In the genomic region with DNA sequence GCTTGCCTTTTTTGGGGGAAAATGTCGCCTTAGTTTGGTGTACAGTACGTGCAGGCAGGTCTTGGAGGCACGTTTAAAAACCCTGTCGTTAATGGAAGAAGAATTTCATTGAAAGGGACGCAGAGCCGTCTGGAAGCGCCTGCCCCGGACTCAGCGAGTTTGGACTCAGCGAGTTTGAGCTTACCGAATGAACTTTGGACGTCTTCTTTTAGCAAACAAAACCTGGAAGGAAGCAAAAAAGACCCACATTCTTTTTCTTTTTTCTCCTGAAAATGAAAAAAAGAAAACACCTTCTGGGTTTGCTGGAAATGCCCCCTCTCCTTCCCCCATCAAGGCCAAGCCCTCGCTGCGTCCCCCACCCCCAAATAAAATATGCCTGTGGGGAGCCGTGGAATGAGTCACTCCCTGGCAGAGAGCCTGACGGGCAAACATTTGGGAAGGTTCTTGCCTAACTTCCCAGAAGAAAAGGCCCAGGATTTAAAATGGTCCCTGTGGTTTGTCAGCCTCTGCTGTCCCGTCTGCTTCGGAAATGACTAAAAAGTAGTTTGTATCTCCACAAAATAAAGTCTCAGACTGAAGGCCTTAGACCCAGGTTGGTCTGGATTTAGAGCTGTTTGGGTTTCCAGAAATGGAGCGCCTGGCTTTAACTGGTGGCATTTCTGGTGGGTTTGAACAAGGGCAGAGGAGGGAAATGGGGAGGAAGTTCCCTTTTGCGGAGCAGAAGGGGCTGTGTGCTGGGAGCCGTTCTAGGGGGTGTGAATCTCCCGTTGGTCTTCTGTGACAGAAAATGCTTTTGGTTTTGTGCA, we compare ENCODE assay signal across 1 cellular context.
TF ChIP-seq lines count a peak whose summit lies in the region.

No MANE protein-coding gene starts in this region.

TF ChIP-seq in HepG2, 621 proteins besides CTCF, POLR2A, EP300 and RAD21 (continued from another document and continues in another):
- TF ChIP-seq, protein P1, sequence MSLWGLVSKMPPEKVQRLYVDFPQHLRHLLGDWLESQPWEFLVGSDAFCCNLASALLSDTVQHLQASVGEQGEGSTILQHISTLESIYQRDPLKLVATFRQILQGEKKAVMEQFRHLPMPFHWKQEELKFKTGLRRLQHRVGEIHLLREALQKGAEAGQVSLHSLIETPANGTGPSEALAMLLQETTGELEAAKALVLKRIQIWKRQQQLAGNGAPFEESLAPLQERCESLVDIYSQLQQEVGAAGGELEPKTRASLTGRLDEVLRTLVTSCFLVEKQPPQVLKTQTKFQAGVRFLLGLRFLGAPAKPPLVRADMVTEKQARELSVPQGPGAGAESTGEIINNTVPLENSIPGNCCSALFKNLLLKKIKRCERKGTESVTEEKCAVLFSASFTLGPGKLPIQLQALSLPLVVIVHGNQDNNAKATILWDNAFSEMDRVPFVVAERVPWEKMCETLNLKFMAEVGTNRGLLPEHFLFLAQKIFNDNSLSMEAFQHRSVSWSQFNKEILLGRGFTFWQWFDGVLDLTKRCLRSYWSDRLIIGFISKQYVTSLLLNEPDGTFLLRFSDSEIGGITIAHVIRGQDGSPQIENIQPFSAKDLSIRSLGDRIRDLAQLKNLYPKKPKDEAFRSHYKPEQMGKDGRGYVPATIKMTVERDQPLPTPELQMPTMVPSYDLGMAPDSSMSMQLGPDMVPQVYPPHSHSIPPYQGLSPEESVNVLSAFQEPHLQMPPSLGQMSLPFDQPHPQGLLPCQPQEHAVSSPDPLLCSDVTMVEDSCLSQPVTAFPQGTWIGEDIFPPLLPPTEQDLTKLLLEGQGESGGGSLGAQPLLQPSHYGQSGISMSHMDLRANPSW (CRISPR knock-in tag; IDR thresholded peaks at IDR 0.05; ENCODE audit: borderline replicate concordance): no peak
- TF ChIP-seq, protein P2, sequence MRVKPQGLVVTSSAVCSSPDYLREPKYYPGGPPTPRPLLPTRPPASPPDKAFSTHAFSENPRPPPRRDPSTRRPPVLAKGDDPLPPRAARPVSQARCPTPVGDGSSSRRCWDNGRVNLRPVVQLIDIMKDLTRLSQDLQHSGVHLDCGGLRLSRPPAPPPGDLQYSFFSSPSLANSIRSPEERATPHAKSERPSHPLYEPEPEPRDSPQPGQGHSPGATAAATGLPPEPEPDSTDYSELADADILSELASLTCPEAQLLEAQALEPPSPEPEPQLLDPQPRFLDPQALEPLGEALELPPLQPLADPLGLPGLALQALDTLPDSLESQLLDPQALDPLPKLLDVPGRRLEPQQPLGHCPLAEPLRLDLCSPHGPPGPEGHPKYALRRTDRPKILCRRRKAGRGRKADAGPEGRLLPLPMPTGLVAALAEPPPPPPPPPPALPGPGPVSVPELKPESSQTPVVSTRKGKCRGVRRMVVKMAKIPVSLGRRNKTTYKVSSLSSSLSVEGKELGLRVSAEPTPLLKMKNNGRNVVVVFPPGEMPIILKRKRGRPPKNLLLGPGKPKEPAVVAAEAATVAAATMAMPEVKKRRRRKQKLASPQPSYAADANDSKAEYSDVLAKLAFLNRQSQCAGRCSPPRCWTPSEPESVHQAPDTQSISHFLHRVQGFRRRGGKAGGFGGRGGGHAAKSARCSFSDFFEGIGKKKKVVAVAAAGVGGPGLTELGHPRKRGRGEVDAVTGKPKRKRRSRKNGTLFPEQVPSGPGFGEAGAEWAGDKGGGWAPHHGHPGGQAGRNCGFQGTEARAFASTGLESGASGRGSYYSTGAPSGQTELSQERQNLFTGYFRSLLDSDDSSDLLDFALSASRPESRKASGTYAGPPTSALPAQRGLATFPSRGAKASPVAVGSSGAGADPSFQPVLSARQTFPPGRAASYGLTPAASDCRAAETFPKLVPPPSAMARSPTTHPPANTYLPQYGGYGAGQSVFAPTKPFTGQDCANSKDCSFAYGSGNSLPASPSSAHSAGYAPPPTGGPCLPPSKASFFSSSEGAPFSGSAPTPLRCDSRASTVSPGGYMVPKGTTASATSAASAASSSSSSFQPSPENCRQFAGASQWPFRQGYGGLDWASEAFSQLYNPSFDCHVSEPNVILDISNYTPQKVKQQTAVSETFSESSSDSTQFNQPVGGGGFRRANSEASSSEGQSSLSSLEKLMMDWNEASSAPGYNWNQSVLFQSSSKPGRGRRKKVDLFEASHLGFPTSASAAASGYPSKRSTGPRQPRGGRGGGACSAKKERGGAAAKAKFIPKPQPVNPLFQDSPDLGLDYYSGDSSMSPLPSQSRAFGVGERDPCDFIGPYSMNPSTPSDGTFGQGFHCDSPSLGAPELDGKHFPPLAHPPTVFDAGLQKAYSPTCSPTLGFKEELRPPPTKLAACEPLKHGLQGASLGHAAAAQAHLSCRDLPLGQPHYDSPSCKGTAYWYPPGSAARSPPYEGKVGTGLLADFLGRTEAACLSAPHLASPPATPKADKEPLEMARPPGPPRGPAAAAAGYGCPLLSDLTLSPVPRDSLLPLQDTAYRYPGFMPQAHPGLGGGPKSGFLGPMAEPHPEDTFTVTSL (CRISPR knock-in tag; IDR thresholded peaks at IDR 0.05; ENCODE audit: borderline replicate concordance): no peak
- TF ChIP-seq MEF2D (CRISPR knock-in tag; IDR thresholded peaks at IDR 0.05) (no peak), SUZ12 (IDR thresholded peaks at IDR 0.05; ENCODE audit: low read depth, low read length) (no peak), ZNF256 (CRISPR knock-in tag; conservative IDR thresholded peaks at IDR 0.05) (no peak), MED1 (CRISPR knock-in tag; IDR thresholded peaks at IDR 0.05) (peak; percentile 66), ZNF205 (CRISPR knock-in tag; IDR thresholded peaks at IDR 0.05) (no peak; the same call in 1 of the 2 replicates), EEA1 (CRISPR knock-in tag; IDR thresholded peaks at IDR 0.05; ENCODE audit: borderline replicate concordance) (no peak), ZNF766 (CRISPR knock-in tag; IDR thresholded peaks at IDR 0.05; ENCODE audit: borderline replicate concordance) (no peak), ZNF292 (CRISPR knock-in tag; IDR thresholded peaks at IDR 0.05; ENCODE audit: borderline replicate concordance, low read depth) (peak; percentile 50; the same call in 1 of the 2 replicates), GPN1 (CRISPR knock-in tag; IDR thresholded peaks at IDR 0.05; ENCODE audit: borderline replicate concordance) (no peak), SIX4 (CRISPR knock-in tag; IDR thresholded peaks at IDR 0.05) (no peak), PAX8 (CRISPR knock-in tag; IDR thresholded peaks at IDR 0.05; ENCODE audit: borderline replicate concordance) (no peak), CEBPB (IDR thresholded peaks at IDR 0.05; ENCODE audit: borderline replicate concordance, low read depth, low read length) (peak; percentile 86), ZNF530 (CRISPR knock-in tag; IDR thresholded peaks at IDR 0.05; ENCODE audit: low read depth) (no peak), MBNL3 (CRISPR knock-in tag; conservative IDR thresholded peaks at IDR 0.05) (no peak), JARID2 (CRISPR knock-in tag; IDR thresholded peaks at IDR 0.05; ENCODE audit: insufficient replicate concordance) (no peak), SYNCRIP (IDR thresholded peaks at IDR 0.05; ENCODE audit: insufficient read depth, low read depth, low read length) (no peak), HES4 (CRISPR knock-in tag; IDR thresholded peaks at IDR 0.05; ENCODE audit: borderline replicate concordance) (no peak), ZNF75D (CRISPR knock-in tag; IDR thresholded peaks at IDR 0.05; ENCODE audit: borderline replicate concordance) (no peak), ZNF550 (CRISPR knock-in tag; IDR thresholded peaks at IDR 0.05; ENCODE audit: borderline replicate concordance) (no peak), KAT7 (CRISPR knock-in tag; IDR thresholded peaks at IDR 0.05; ENCODE audit: borderline replicate concordance) (no peak), KLF13 (CRISPR knock-in tag; IDR thresholded peaks at IDR 0.05) (no peak), ZKSCAN5 (CRISPR knock-in tag; IDR thresholded peaks at IDR 0.05) (no peak), GTF2F1 (IDR thresholded peaks at IDR 0.05; ENCODE audit: low read length) (no peak), ZNF572 (CRISPR knock-in tag; IDR thresholded peaks at IDR 0.05) (no peak), ZNF34 (CRISPR knock-in tag; IDR thresholded peaks at IDR 0.05; ENCODE audit: borderline replicate concordance) (no peak), ZNF7 (CRISPR knock-in tag; IDR thresholded peaks at IDR 0.05) (no peak), BORCS8-MEF2B (CRISPR knock-in tag; IDR thresholded peaks at IDR 0.05) (no peak), TARDBP (CRISPR knock-in tag; IDR thresholded peaks at IDR 0.05) (no peak), TCF12 (IDR thresholded peaks at IDR 0.05) (no peak), TCF12 (CRISPR knock-in tag; IDR thresholded peaks at IDR 0.05) (no peak), ZNF350 (CRISPR knock-in tag; IDR thresholded peaks at IDR 0.05; ENCODE audit: borderline replicate concordance, low read depth) (0 out of 2 replicates have a peak, but pooled peaks have one; percentile 36), PCBP1 (IDR thresholded peaks at IDR 0.05; ENCODE audit: borderline replicate concordance, low read depth, low read length) (no peak), SALL2 (CRISPR knock-in tag; IDR thresholded peaks at IDR 0.05) (no peak)
- TF ChIP-seq, protein P3, sequence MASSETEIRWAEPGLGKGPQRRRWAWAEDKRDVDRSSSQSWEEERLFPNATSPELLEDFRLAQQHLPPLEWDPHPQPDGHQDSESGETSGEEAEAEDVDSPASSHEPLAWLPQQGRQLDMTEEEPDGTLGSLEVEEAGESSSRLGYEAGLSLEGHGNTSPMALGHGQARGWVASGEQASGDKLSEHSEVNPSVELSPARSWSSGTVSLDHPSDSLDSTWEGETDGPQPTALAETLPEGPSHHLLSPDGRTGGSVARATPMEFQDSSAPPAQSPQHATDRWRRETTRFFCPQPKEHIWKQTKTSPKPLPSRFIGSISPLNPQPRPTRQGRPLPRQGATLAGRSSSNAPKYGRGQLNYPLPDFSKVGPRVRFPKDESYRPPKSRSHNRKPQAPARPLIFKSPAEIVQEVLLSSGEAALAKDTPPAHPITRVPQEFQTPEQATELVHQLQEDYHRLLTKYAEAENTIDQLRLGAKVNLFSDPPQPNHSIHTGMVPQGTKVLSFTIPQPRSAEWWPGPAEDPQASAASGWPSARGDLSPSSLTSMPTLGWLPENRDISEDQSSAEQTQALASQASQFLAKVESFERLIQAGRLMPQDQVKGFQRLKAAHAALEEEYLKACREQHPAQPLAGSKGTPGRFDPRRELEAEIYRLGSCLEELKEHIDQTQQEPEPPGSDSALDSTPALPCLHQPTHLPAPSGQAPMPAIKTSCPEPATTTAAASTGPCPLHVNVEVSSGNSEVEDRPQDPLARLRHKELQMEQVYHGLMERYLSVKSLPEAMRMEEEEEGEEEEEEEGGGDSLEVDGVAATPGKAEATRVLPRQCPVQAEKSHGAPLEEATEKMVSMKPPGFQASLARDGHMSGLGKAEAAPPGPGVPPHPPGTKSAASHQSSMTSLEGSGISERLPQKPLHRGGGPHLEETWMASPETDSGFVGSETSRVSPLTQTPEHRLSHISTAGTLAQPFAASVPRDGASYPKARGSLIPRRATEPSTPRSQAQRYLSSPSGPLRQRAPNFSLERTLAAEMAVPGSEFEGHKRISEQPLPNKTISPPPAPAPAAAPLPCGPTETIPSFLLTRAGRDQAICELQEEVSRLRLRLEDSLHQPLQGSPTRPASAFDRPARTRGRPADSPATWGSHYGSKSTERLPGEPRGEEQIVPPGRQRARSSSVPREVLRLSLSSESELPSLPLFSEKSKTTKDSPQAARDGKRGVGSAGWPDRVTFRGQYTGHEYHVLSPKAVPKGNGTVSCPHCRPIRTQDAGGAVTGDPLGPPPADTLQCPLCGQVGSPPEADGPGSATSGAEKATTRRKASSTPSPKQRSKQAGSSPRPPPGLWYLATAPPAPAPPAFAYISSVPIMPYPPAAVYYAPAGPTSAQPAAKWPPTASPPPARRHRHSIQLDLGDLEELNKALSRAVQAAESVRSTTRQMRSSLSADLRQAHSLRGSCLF (CRISPR knock-in tag; IDR thresholded peaks at IDR 0.05; ENCODE audit: borderline replicate concordance): no peak
- TF ChIP-seq, protein P4, sequence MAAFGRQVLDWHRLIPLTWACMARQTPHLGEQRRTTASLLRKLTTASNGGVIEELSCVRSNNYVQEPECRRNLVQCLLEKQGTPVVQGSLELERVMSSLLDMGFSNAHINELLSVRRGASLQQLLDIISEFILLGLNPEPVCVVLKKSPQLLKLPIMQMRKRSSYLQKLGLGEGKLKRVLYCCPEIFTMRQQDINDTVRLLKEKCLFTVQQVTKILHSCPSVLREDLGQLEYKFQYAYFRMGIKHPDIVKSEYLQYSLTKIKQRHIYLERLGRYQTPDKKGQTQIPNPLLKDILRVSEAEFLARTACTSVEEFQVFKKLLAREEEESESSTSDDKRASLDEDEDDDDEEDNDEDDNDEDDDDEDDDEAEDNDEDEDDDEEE (CRISPR knock-in tag; IDR thresholded peaks at IDR 0.05): no peak
- TF ChIP-seq, protein P5, sequence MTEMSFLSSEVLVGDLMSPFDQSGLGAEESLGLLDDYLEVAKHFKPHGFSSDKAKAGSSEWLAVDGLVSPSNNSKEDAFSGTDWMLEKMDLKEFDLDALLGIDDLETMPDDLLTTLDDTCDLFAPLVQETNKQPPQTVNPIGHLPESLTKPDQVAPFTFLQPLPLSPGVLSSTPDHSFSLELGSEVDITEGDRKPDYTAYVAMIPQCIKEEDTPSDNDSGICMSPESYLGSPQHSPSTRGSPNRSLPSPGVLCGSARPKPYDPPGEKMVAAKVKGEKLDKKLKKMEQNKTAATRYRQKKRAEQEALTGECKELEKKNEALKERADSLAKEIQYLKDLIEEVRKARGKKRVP (CRISPR knock-in tag; IDR thresholded peaks at IDR 0.05): no peak
- TF ChIP-seq, protein P6, sequence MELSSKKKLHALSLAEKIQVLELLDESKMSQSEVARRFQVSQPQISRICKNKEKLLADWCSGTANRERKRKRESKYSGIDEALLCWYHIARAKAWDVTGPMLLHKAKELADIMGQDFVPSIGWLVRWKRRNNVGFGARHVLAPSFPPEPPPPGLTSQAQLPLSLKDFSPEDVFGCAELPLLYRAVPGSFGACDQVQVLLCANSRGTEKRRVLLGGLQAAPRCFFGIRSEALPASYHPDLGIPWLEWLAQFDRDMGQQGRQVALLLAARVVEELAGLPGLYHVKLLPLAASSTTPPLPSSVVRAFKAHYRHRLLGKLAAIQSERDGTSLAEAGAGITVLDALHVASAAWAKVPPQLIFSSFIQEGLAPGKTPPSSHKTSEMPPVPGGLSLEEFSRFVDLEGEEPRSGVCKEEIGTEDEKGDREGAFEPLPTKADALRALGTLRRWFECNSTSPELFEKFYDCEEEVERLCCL (CRISPR knock-in tag; IDR thresholded peaks at IDR 0.05; ENCODE audit: borderline replicate concordance): no peak
- TF ChIP-seq, protein P7, sequence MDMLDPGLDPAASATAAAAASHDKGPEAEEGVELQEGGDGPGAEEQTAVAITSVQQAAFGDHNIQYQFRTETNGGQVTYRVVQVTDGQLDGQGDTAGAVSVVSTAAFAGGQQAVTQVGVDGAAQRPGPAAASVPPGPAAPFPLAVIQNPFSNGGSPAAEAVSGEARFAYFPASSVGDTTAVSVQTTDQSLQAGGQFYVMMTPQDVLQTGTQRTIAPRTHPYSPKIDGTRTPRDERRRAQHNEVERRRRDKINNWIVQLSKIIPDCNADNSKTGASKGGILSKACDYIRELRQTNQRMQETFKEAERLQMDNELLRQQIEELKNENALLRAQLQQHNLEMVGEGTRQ (IDR thresholded peaks at IDR 0.05; ENCODE audit: low read depth, low read length): no peak
- TF ChIP-seq, protein P7 (CRISPR knock-in tag; IDR thresholded peaks at IDR 0.05; ENCODE audit: borderline replicate concordance): no peak
